ENCODE assay signal across 9 cellular contexts in genomic region chr20:18224968-18225568, GRCh38.
DNase-seq lines count a peak whose midpoint lies in the region; ATAC-seq and TF ChIP-seq lines count a peak whose summit lies in the region.
"Had no signal": no experiment of that assay in that cellular context is flagged by ENCODE, and none has a peak within 500 bp of the region (broad histone marks: within the 10 kb centered on the region; RNA-seq: fewer than 3 reads in every experiment).

No MANE protein-coding gene starts in this region.

- DNase-seq in HT-29 (ENCODE audit: low spot score): peak; percentile 9
- peak; percentile 70 for DNase-seq in brain microvascular endothelial cell
- DNase-seq in iPS-NIHi11 (ENCODE audit: low spot score): peak; percentile 65
- peak; percentile 33 for DNase-seq in superior temporal gyrus (ENCODE audit: extremely low spot score)
- DNase-seq in activated CD4-positive, alpha-beta T cell treated with anti-CD3 and anti-CD28 coated beads, Interleukin-2, amount 50 U/mL, for 4 hours: no peak
- no peak for DNase-seq in activated CD4-positive, alpha-beta T cell treated with anti-CD3 and anti-CD28 coated beads for 48 hours
- DNase-seq in NCI-H1417 (lab: John Stamatoyannopoulos, UW): no peak
- DNase-seq: activated naive CD4-positive, alpha-beta T cell treated with anti-CD3 and anti-CD28 coated beads, Interleukin-2, amount 50 U/mL, for 16 hours had no signal

- H3K36me3 ChIP-seq in brain microvascular endothelial cell (replicated peaks): no peaks in the 10 kb centered on the region

- no peaks in the 10 kb centered on the region for H3K27me3 ChIP-seq in brain microvascular endothelial cell (replicated peaks)

- in situ Hi-C loops in brain microvascular endothelial cell (cut with HindIII; ENCODE audit: low pct_ligation_motif_present, low sequenced_read_pairs): no loop called here

- H3K27ac ChIP-seq in brain microvascular endothelial cell: no peak overlapping the region

- no peak for ATAC-seq in GM21786 (IDR thresholded peaks at IDR 0.05; ENCODE audit: unreplicated experiment)

- TF ChIP-seq CTCF in brain microvascular endothelial cell (IDR thresholded peaks at IDR 0.05; ENCODE audit: low read depth, low read length, missing control alignments): no peak

- H3K4me3 ChIP-seq in brain microvascular endothelial cell (ENCODE audit: low read depth, low read length): peak overlapping the region; percentile 6

Comparison
In these comparisons a context has a peak if more than half of its experiments do, and no peak if none do; other contexts are left out.
1. DNase-seq: peak in HT-29 (single experiment), brain microvascular endothelial cell (single experiment), iPS-NIHi11 (single experiment) and superior temporal gyrus (single experiment); none in activated CD4-positive, alpha-beta T cell treated with anti-CD3 and anti-CD28 coated beads, Interleukin-2, amount 50 U/mL, for 4 hours (0 of 2), activated CD4-positive, alpha-beta T cell treated with anti-CD3 and anti-CD28 coated beads for 48 hours (single experiment) and NCI-H1417 (0 of 3).